Comparison of ENCODE assay signal across 14 cellular contexts in the genomic region with DNA sequence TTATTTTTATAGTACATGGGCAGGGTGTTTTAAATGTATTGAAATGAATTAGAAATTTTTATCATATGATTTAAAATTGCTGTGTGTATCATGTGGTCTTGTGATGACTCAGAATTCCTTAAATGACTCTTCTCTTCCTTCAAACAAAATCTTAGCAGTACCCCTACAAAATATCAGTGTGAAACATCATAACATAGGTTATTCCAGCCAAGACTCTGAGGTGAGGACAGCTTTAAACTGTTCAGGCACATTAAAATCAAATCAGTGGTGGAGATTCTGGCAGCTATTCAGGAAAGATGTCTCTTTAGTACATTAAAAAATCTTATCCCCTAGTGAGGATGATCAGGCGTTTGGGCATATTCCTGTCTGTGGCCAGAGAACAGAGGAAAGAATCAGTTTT.
A peak's percentile ranks its signal among the peaks of the same experiment; 100 is the strongest.
DNase-seq lines count a peak whose midpoint lies in the region; TF ChIP-seq lines count a peak whose summit lies in the region.
"Had no signal": no experiment of that assay in that cellular context is flagged by ENCODE, and none has a peak within 500 bp of the region (broad histone marks: within the 10 kb centered on the region; RNA-seq: fewer than 3 reads in every experiment).

No MANE protein-coding gene starts in this region.

- H3K4me1 ChIP-seq in H9 (ENCODE audit: insufficient read depth, low read length) (0 out of 2 replicates have a peak, but pooled peaks cover 7% of the 10 kb centered on the region), SK-N-SH (ENCODE audit: control insufficient read depth in 1 of 2, insufficient read depth in 2 of 2, low read depth in 1 of 2, low read length in 1 of 2) (peaks cover 2 to 34% of the 10 kb centered on the region in 2 experiments), Peyer's patch (peaks cover 0 to 18% (median 0%) of the 10 kb centered on the region in 4 donors)

- no peak overlapping the region for H2BK20ac ChIP-seq in H9 (ENCODE audit: low read depth, low read length, poor library complexity, severe bottlenecking)

- TF ChIP-seq CTCF in H9 (conservative IDR thresholded peaks at IDR 0.05), result no peak
- no peak for TF ChIP-seq CTCF in SK-N-SH (IDR thresholded peaks at IDR 0.05)
- no peak for TF ChIP-seq CTCF in fibroblast of the aortic adventitia (IDR thresholded peaks at IDR 0.05; ENCODE audit: insufficient read depth, low read length)
- TF ChIP-seq CTCF in Peyer's patch (IDR thresholded peaks at IDR 0.05), result no peak

- DNase-seq in EH (ENCODE audit: low read depth), result peak; percentile 19
- DNase-seq in H9, result no peak
- no peak for DNase-seq in SK-N-SH
- DNase-seq in fibroblast of the aortic adventitia (ENCODE audit: low read depth), result peak; percentile 51
- DNase-seq in NCI-H2227 (lab: John Stamatoyannopoulos, UW; ENCODE audit: unreplicated experiment), result no peak
- DNase-seq in Peyer's patch, result no peak
- no peak for DNase-seq in HUDEP-2 (lab: John Stamatoyannopoulos, UW; ENCODE audit: unreplicated experiment in 76 of 76)
- DNase-seq in stimulated activated naive CD4-positive, alpha-beta T cell treated with Interleukin-2 at 50 U/mL for 16 hours (lab: John Stamatoyannopoulos, UW), result no peak
- DNase-seq: activated effector memory CD4-positive, alpha-beta T cell treated with Interleukin-2 at 50 U/mL for 16 hours; C1 segment of cervical spinal cord; cerebellar nuclear complex; esophagus squamous epithelium; NCI-H1694 had no signal

- no peaks in the 10 kb centered on the region for H3K23me2 ChIP-seq in H9 (ENCODE audit: insufficient read length, low read depth, low read length, poor library complexity, severe bottlenecking)

- H2BK15ac ChIP-seq in H9 (ENCODE audit: low read depth, low read length), result no peak overlapping the region

- H3K27ac Mint-ChIP-seq in H9, result peak overlapping the region in 2 of 3 experiments; percentile 22 to 56; a peak in 3 of 7 replicates

- POLR2A ChIA-PET in SK-N-SH (lab: Yijun Ruan, JAX), result no interaction called here

- H3K9me3 ChIP-seq in H9 (ENCODE audit: control insufficient read depth, low read depth, low read length) (no peaks in the 10 kb centered on the region), SK-N-SH (no peaks in the 10 kb centered on the region), Peyer's patch (no peaks in the 10 kb centered on the region)
- H3K9me3 ChIP-seq: esophagus squamous epithelium, thoracic aorta had no signal

- no peak overlapping the region for H3K4me3 Mint-ChIP-seq in H9

- H3K9me2 ChIP-seq in SK-N-SH, result no peaks in the 10 kb centered on the region

- no peaks in the 10 kb centered on the region for H3K27me3 Mint-ChIP-seq in H9 (ENCODE audit: low read depth)

- H3K4me2 ChIP-seq in H9 (ENCODE audit: insufficient read depth, insufficient read length, low read length) (no peak overlapping the region), SK-N-SH (no peak overlapping the region)

- H2BK12ac ChIP-seq in H9 (ENCODE audit: insufficient read length, low read depth, low read length), result no peak overlapping the region

- H3K27me3 ChIP-seq in H9 (ENCODE audit: insufficient read depth, low read length) (no peaks in the 10 kb centered on the region), SK-N-SH (ENCODE audit: insufficient read depth) (no peaks in the 10 kb centered on the region), Peyer's patch (no peaks in the 10 kb centered on the region)
- H3K27me3 ChIP-seq: esophagus squamous epithelium had no signal

- no peak for TF ChIP-seq RAD21 in SK-N-SH (IDR thresholded peaks at IDR 0.05; ENCODE audit: low read length)

- peaks cover 15 to 17% of the 10 kb centered on the region in 2 experiments for H3K4me1 Mint-ChIP-seq in H9

- H2BK5ac ChIP-seq in H9 (ENCODE audit: insufficient read length, low read length), result no peak overlapping the region

- no peak overlapping the region for H2AK5ac ChIP-seq in H9 (ENCODE audit: insufficient read length, low read length)

- no peaks in the 10 kb centered on the region for H3K9me3 Mint-ChIP-seq in H9

- H3K27ac ChIP-seq in H9 (ENCODE audit: insufficient read length, low read depth, low read length), result no peak overlapping the region
- H3K27ac ChIP-seq in SK-N-SH (ENCODE audit: low read depth in 2 of 2, low read length in 1 of 2), result peak overlapping the region; percentile 50 to 90; a peak in 3 of 4 replicates
- H3K27ac ChIP-seq in Peyer's patch, result no peak overlapping the region
- H3K27ac ChIP-seq: esophagus squamous epithelium, thoracic aorta had no signal

- no peak overlapping the region for H4K5ac ChIP-seq in H9 (ENCODE audit: insufficient read length, low read depth, low read length)

- H3K23ac ChIP-seq in H9 (ENCODE audit: insufficient read length, low read depth, low read length), result no peak overlapping the region

- H3K79me2 ChIP-seq in H9 (ENCODE audit: insufficient read depth, low read length) (no peaks in the 10 kb centered on the region), SK-N-SH (ENCODE audit: insufficient read depth) (no peaks in the 10 kb centered on the region)

- no peak overlapping the region for H4K8ac ChIP-seq in H9 (replicated peaks; ENCODE audit: insufficient read length, low read depth, low read length)

- no peak overlapping the region for H2BK120ac ChIP-seq in H9 (ENCODE audit: low read depth, low read length, poor library complexity, severe bottlenecking)

- no peak overlapping the region for H3K18ac ChIP-seq in H9 (ENCODE audit: insufficient read length, low read depth, low read length)

- WGBS in H9 (ENCODE audit: extremely low coverage, insufficient read length, low lambda C conversion rate), result no CpG with 5 or more reads among the region's 1 CpG
- WGBS in SK-N-SH (ENCODE audit: low lambda C conversion rate), result 11% methylated on average over 1 of the region's 1 CpG

- H3F3A ChIP-seq in SK-N-SH (replicated peaks; ENCODE audit: insufficient read depth), result peaks cover 29% of the 10 kb centered on the region

- H3K14ac ChIP-seq in H9 (ENCODE audit: insufficient read depth, low read length), result no peak overlapping the region

- no peak overlapping the region for H3K56ac ChIP-seq in H9 (ENCODE audit: insufficient read length, low read depth, low read length)

- CTCF ChIA-PET in SK-N-SH (lab: Yijun Ruan, JAX), result interaction anchor here (1.0 kb wide), 1 partner anchor 175 kb away, joined by 3 read pairs; no protein-coding TSS in a partner anchor

- no peak overlapping the region for H4K91ac ChIP-seq in H9 (ENCODE audit: insufficient read length, low read depth, low read length)

- no peaks in the 10 kb centered on the region for H4K20me1 ChIP-seq in H9 (ENCODE audit: control insufficient read depth, insufficient read depth, insufficient read length)
- H4K20me1 ChIP-seq in SK-N-SH (ENCODE audit: insufficient read depth), result no peaks in the 10 kb centered on the region

- no peak for TF ChIP-seq POLR2A in Peyer's patch (IDR thresholded peaks at IDR 0.05)

- H3K36me3 Mint-ChIP-seq in H9 (ENCODE audit: insufficient read depth in 1 of 3, low read depth in 3 of 3), result peaks cover 20 to 67% (median 64%) of the 10 kb centered on the region in 3 experiments

- H3K36me3 ChIP-seq in SK-N-SH (replicated peaks in 1 of 2; ENCODE audit: control insufficient read depth in 1 of 2, insufficient read depth in 2 of 2, low read length in 1 of 2), result peaks cover 19 to 21% of the 10 kb centered on the region in 2 experiments
- H3K36me3 ChIP-seq in Peyer's patch, result peaks cover 0 to 45% (median 0%) of the 10 kb centered on the region in 3 donors

- no peak overlapping the region for H3T11ph ChIP-seq in H9 (ENCODE audit: low read length)

- H2AFZ ChIP-seq in H9 (ENCODE audit: low read length), result no peak overlapping the region
- H2AFZ ChIP-seq in SK-N-SH (ENCODE audit: low read depth), result no peak overlapping the region

- no peaks in the 10 kb centered on the region for H3K79me1 ChIP-seq in H9 (ENCODE audit: insufficient read depth, low read depth, low read length, poor library complexity, severe bottlenecking)

- H3K4me3 ChIP-seq in SK-N-SH (ENCODE audit: low read depth in 2 of 2, low read length in 1 of 2), result no peak overlapping the region
- H3K4me3 ChIP-seq in fibroblast of the aortic adventitia (ENCODE audit: low read depth, low read length), result no peak overlapping the region
- H3K4me3 ChIP-seq in Peyer's patch, result no peak overlapping the region
- H3K4me3 ChIP-seq: esophagus squamous epithelium, thoracic aorta had no signal

- H3K9ac ChIP-seq in H9 (ENCODE audit: extremely low read depth, insufficient read length, low read length), result no peak overlapping the region
- no peak overlapping the region for H3K9ac ChIP-seq in SK-N-SH

- TF ChIP-seq EP300 in SK-N-SH (IDR thresholded peaks at IDR 0.05; ENCODE audit: borderline replicate concordance in 1 of 2, low read depth in 1 of 2, low read length in 1 of 2), result peak; percentile 61 to 80; a peak in 2 of 4 replicates

- H3K4ac ChIP-seq in H9 (ENCODE audit: low read depth, low read length), result no peak overlapping the region

TF ChIP-seq in SK-N-SH, 30 proteins besides CTCF, POLR2A, EP300 and RAD21 (continues in another document):
- TF ChIP-seq NFIC (IDR thresholded peaks at IDR 0.05; ENCODE audit: borderline replicate concordance) (peak; percentile 87; the same call in 1 of the 2 replicates), RCOR1 (IDR thresholded peaks at IDR 0.05; ENCODE audit: low read length) (no peak), TEAD4 (IDR thresholded peaks at IDR 0.05; ENCODE audit: borderline replicate concordance, insufficient read depth) (peak; percentile 74), TCF12 (IDR thresholded peaks at IDR 0.05) (peak; percentile 94), MAX (IDR thresholded peaks at IDR 0.05; ENCODE audit: low read depth) (peak; percentile 14; the same call in 1 of the 2 replicates), FOSL2 (IDR thresholded peaks at IDR 0.05; ENCODE audit: borderline replicate concordance, low read depth) (peak; percentile 70), FOXM1 (IDR thresholded peaks at IDR 0.05; ENCODE audit: low read depth) (0 out of 2 replicates have a peak, but pooled peaks have one; percentile 35)
- TF ChIP-seq, protein P1, sequence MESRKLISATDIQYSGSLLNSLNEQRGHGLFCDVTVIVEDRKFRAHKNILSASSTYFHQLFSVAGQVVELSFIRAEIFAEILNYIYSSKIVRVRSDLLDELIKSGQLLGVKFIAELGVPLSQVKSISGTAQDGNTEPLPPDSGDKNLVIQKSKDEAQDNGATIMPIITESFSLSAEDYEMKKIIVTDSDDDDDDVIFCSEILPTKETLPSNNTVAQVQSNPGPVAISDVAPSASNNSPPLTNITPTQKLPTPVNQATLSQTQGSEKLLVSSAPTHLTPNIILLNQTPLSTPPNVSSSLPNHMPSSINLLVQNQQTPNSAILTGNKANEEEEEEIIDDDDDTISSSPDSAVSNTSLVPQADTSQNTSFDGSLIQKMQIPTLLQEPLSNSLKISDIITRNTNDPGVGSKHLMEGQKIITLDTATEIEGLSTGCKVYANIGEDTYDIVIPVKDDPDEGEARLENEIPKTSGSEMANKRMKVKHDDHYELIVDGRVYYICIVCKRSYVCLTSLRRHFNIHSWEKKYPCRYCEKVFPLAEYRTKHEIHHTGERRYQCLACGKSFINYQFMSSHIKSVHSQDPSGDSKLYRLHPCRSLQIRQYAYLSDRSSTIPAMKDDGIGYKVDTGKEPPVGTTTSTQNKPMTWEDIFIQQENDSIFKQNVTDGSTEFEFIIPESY (IDR thresholded peaks at IDR 0.05; ENCODE audit: borderline replicate concordance, low read depth), result 0 out of 2 replicates have a peak, but pooled peaks have one; percentile 24

Comparison
In these comparisons a context has a peak if more than half of its experiments do, and no peak if none do; other contexts are left out.
1. DNase-seq: peak in EH (single experiment) and fibroblast of the aortic adventitia (single experiment); none in H9 (single experiment), SK-N-SH (single experiment), NCI-H2227 (single experiment), Peyer's patch (0 of 3), HUDEP-2 (0 of 76) and stimulated activated naive CD4-positive, alpha-beta T cell treated with Interleukin-2 at 50 U/mL for 16 hours (single experiment).
2. H3K27ac ChIP-seq: peak in SK-N-SH (2 of 2); none in H9 (single experiment) and Peyer's patch (0 of 4).